8 cellular contexts compared by ENCODE assay signal in the genomic region with DNA sequence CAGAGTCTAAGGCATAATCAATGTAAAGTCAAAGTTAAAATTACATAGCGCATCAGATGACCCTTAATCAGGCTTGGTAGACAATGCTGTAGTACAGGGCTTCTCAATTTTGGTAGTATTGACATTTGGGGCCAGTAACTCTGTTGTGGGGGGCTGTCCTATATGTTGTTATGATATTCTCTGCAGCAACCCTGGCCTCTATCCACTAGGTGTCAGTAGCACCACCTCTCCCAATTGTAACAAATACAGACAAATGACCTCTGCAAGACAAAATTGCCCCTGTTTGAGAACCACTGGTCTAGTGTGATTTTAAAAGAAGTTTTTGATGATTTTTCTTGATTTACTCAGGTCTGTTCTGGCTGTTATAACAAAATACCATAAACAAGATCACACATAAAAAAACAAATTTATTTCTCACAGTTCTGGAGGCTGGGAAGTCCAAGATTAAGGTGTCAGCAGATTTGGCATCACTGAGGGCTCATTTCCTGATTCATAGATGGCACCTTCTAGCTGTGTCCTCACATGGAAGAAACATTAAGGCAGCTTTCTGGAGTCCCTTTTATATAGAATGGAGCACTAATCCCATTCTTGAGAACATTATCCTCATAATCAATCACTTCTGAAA. TPM values are rescaled to one million over a fixed set of nuclear protein-coding genes. Genes with fewer than 3 reads are reported as not detected.
A peak's percentile ranks its signal among the peaks of the same experiment; 100 is the strongest.
DNase-seq lines count a peak whose midpoint lies in the region; ATAC-seq and TF ChIP-seq lines count a peak whose summit lies in the region.

No MANE protein-coding gene starts in this region.

- TF ChIP-seq EP300 in transverse colon (IDR thresholded peaks at IDR 0.05; ENCODE audit: low read depth): no peak

- intact Hi-C loops in body of pancreas (cut with DNase I): loop anchor here (10.0 kb wide), 1 partner anchor 889 kb away; no protein-coding TSS in a partner anchor
- intact Hi-C loops in left colon (cut with DNase I, micrococcal nuclease): loop anchor here in 1 of 2 donors (10.0 kb wide), 1 partner anchor 111 kb away; no protein-coding TSS in a partner anchor
- intact Hi-C loops in transverse colon (cut with DNase I; ENCODE audit: low total_unique reads): no loop called here

- H3K9me3 ChIP-seq in NT2/D1 (ENCODE audit: insufficient read depth, low read length): no peaks in the 10 kb centered on the region
- H3K9me3 ChIP-seq in body of pancreas: no peaks in the 10 kb centered on the region
- no peaks in the 10 kb centered on the region for H3K9me3 ChIP-seq in transverse colon

- H3K4me3 ChIP-seq in NT2/D1 (ENCODE audit: insufficient read length, low read depth) (no peak overlapping the region), body of pancreas (no peak overlapping the region), transverse colon (no peak overlapping the region)

- TF ChIP-seq POLR2A in body of pancreas (IDR thresholded peaks at IDR 0.05): no peak
- TF ChIP-seq POLR2A in transverse colon (IDR thresholded peaks at IDR 0.05): no peak

- H3K27me3 ChIP-seq in NT2/D1 (ENCODE audit: insufficient read depth, insufficient read length) (no peaks in the 10 kb centered on the region), body of pancreas (no peaks in the 10 kb centered on the region), transverse colon (no peaks in the 10 kb centered on the region)

- H3K27ac ChIP-seq in body of pancreas (no peak overlapping the region), transverse colon (no peak overlapping the region)

- peaks cover 2% of the 10 kb centered on the region for H3K4me1 ChIP-seq in NT2/D1 (ENCODE audit: insufficient read depth, insufficient read length)
- H3K4me1 ChIP-seq in body of pancreas: no peaks in the 10 kb centered on the region
- H3K4me1 ChIP-seq in transverse colon: no peaks in the 10 kb centered on the region

- ATAC-seq in GM19467 (IDR thresholded peaks at IDR 0.05; ENCODE audit: unreplicated experiment) (peak; percentile 89), HG03439 (IDR thresholded peaks at IDR 0.05; ENCODE audit: unreplicated experiment) (peak; percentile 83), body of pancreas (no peak), left colon (peak; percentile 45)

- 67 to 70% methylated on average over 1 of the region's 1 CpG for WGBS in body of pancreas, 2 donors
- 97 to 100% methylated on average over 1 of the region's 1 CpG for WGBS in transverse colon (ENCODE audit: low coverage in 1 of 2), 2 donors

- H3K9ac ChIP-seq in NT2/D1 (ENCODE audit: insufficient read length, low read depth): no peak overlapping the region

- in situ Hi-C loops in transverse colon (cut with MboI; ENCODE audit: low pct_ligation_motif_present in 1 of 4, low pct_unique_long_range_greater_than_20kb in 1 of 4, low sequenced_read_pairs in 3 of 4): no loop called here

- DNase-seq in NCI-H524 (lab: John Stamatoyannopoulos, UW) (peak; percentile 21 to 64), NCI-H524 treated with DMSO at 0.1 percent for 48 hours (lab: John Stamatoyannopoulos, UW) (no peak), NT2/D1 (ENCODE audit: low read depth, low spot score) (peak; percentile 52), body of pancreas (peak; percentile 15 to 38 (median 26)), left colon (peak in 1 of 2 donors; percentile 8), transverse colon (no peak)

- TF ChIP-seq CTCF in body of pancreas (IDR thresholded peaks at IDR 0.05) (peak; percentile 52 to 66 (median 61)), transverse colon (IDR thresholded peaks at IDR 0.05) (peak; percentile 43 to 59 (median 51))

- H3K36me3 ChIP-seq in NT2/D1 (ENCODE audit: insufficient read depth, insufficient read length, low read length): no peaks in the 10 kb centered on the region
- H3K36me3 ChIP-seq in body of pancreas (replicated peaks in 1 of 2; ENCODE audit: insufficient read depth in 1 of 2, low read depth in 2 of 2): no peaks in the 10 kb centered on the region
- H3K36me3 ChIP-seq in transverse colon: no peaks in the 10 kb centered on the region

RNA-seq across cellular contexts. Expression of a gene that starts 37.6 kb away (rescaled TPM):
- total RNA-seq in body of pancreas (1 to 10 TPM; 1.6 to 2.3 TPM), left colon (1 to 10 TPM; 2.7 to 7.4 TPM), transverse colon (10 to 100 TPM in 2 of 4 donors, 1 to 10 TPM in 2; 1.1 to 15.9 (median 9.7) TPM)

Comparison
In these comparisons a context has a peak if more than half of its experiments do, and no peak if none do; other contexts are left out.
1. DNase-seq: peak in NCI-H524 (2 of 2), NT2/D1 (single experiment) and body of pancreas (4 of 4); none in NCI-H524 treated with DMSO at 0.1 percent for 48 hours (single experiment) and transverse colon (single experiment).